Comparison of ENCODE assay signal across 8 cellular contexts in the genomic region with DNA sequence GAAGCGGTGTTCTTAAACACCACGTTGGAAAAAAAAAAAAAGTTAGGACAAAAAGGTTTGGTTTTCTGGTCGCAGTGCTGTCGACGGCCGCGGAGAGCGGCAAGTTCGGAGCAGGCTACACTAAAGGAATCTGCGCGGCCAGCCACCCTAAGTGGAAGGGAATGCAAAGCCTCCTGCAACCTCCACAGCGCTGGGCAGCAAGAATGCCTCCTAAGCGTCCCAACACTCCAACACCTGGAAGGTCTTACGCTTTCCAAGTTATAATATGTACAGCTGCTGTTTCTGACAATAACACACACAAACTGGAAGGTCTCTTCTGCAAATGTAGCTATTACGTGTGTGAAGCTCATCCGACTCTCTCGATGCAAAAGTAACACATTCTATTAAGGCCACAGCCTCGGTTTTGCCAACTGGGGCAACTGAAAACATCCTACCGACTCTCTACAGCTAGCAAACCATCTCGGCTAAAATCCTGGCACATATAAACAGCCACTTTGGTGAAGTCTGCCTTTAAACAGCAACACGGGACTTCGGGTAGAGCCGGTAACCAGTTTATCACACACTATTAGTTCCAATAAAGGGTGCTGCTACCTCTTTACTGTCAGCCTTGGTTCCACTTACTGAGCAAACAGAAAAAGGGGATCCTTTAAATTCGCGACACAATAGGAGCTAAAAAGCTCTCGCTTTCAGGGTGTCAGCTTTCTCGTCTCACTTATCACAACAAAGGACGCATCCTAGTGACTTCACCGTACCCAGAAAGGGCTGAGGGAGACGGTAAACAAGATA. TPM values are rescaled to one million over a fixed set of nuclear protein-coding genes. Genes with fewer than 3 reads are reported as not detected.
A peak's percentile ranks its signal among the peaks of the same experiment; 100 is the strongest.
DNase-seq lines count a peak whose midpoint lies in the region; ATAC-seq and TF ChIP-seq lines count a peak whose summit lies in the region.

No MANE protein-coding gene starts in this region.

- no peaks in the 10 kb centered on the region for H3K79me2 ChIP-seq in Loucy (ENCODE audit: insufficient read depth, low read length)

- intact Hi-C loops in CD4-positive, alpha-beta T cell (cut with DNase I, micrococcal nuclease): loop anchor here (1.0 to 10.0 kb wide), 7 partner anchors 57 to 453 kb away; a partner anchor contains a TSS

- no peaks in the 10 kb centered on the region for H3K9me3 Mint-ChIP-seq in CD4-positive, alpha-beta T cell
- H3K9me3 Mint-ChIP-seq in stimulated activated naive CD8-positive, alpha-beta T cell treated with anti-CD3 and anti-CD28 coated beads, Interleukin-15, Interleukin-2, amounts not matched to agents 100 ng/mL and 50 ng/mL, for 24 hours: no peaks in the 10 kb centered on the region

- no peaks in the 10 kb centered on the region for H3K27me3 ChIP-seq in CD4-positive, alpha-beta T cell (ENCODE audit: control insufficient read depth, insufficient read depth, low read length)
- H3K27me3 ChIP-seq in Loucy (ENCODE audit: insufficient read depth, low read length, poor library complexity, severe bottlenecking) (no peaks in the 10 kb centered on the region), lung (ENCODE audit: control insufficient read depth, insufficient read depth) (no peaks in the 10 kb centered on the region)
- H3K27me3 ChIP-seq in effector memory CD4-positive, alpha-beta T cell (replicated peaks; ENCODE audit: control insufficient read depth, insufficient read depth, low read length, poor library complexity, severe bottlenecking): no peaks in the 10 kb centered on the region

- CTCF ChIA-PET in CD4-positive, alpha-beta T cell (lab: Charles Lee): interaction anchor here (1.2 to 1.7 kb wide), 4 partner anchors 111 to 340 kb away, joined by 3 to 5 read pairs (median 4); a partner anchor contains a TSS

- H3K4me3 Mint-ChIP-seq in CD4-positive, alpha-beta T cell: peak overlapping the region; percentile 88
- peak overlapping the region; percentile 83 for H3K4me3 Mint-ChIP-seq in stimulated activated naive CD8-positive, alpha-beta T cell treated with anti-CD3 and anti-CD28 coated beads, Interleukin-15, Interleukin-2, amounts not matched to agents 100 ng/mL and 50 ng/mL, for 24 hours

- peak overlapping the region; percentile 81 for H3K4me3 ChIP-seq in Loucy (ENCODE audit: low read length, poor library complexity, severe bottlenecking)
- H3K4me3 ChIP-seq in effector memory CD4-positive, alpha-beta T cell (ENCODE audit: insufficient read depth, low read depth, low read length, poor library complexity, severe bottlenecking): peak overlapping the region; percentile 74
- peak overlapping the region; percentile 64 for H3K4me3 ChIP-seq in lung

- peak overlapping the region; percentile 85 for H2AFZ ChIP-seq in Loucy (ENCODE audit: low read length)

- no peak for TF ChIP-seq CTCF in CD4-positive, alpha-beta T cell (IDR thresholded peaks at IDR 0.05)
- TF ChIP-seq CTCF in Loucy (conservative IDR thresholded peaks at IDR 0.05; ENCODE audit: low read length) (no peak), lung (IDR thresholded peaks at IDR 0.05; ENCODE audit: control extremely low read depth, extremely low read depth) (no peak)

- peak; percentile 35 for ATAC-seq in CD4-positive, alpha-beta T cell (ENCODE audit: poor library complexity)
- ATAC-seq in GM21360 (IDR thresholded peaks at IDR 0.05; ENCODE audit: unreplicated experiment) (peak; percentile 15), lung (ENCODE audit: insufficient read depth, low FRiP score) (no peak)

- DNase-seq in CD4-positive, alpha-beta T cell: peak in 6 of 10 experiments; percentile 3 to 11 (median 4)
- peak; percentile 39 for DNase-seq in UCSD-AML1 (lab: John Stamatoyannopoulos, UW; ENCODE audit: unreplicated experiment)
- DNase-seq in effector memory CD4-positive, alpha-beta T cell: peak in 1 of 3 donors; percentile 2
- peak; percentile 63 for DNase-seq in lung (ENCODE audit: low spot score)
- DNase-seq in NK-92 (lab: John Stamatoyannopoulos, UW; ENCODE audit: unreplicated experiment): no peak

- 0 to 1% methylated on average over 30 of the region's 30 CpGs for WGBS in lung, 2 donors

- H3K27me3 Mint-ChIP-seq in CD4-positive, alpha-beta T cell: no peaks in the 10 kb centered on the region
- peaks cover 3% of the 10 kb centered on the region for H3K27me3 Mint-ChIP-seq in stimulated activated naive CD8-positive, alpha-beta T cell treated with anti-CD3 and anti-CD28 coated beads, Interleukin-15, Interleukin-2, amounts not matched to agents 100 ng/mL and 50 ng/mL, for 24 hours

- no peaks in the 10 kb centered on the region for H3K9me3 ChIP-seq in CD4-positive, alpha-beta T cell (ENCODE audit: control insufficient read depth, low read length)
- H3K9me3 ChIP-seq in Loucy (ENCODE audit: insufficient read depth, low read depth, low read length) (no peaks in the 10 kb centered on the region), lung (ENCODE audit: control insufficient read depth in 2 of 2, insufficient read depth in 1 of 2, low read length in 1 of 2) (no peaks in the 10 kb centered on the region)
- no peaks in the 10 kb centered on the region for H3K9me3 ChIP-seq in effector memory CD4-positive, alpha-beta T cell (ENCODE audit: control insufficient read depth, low read length)

- H3K9ac ChIP-seq in Loucy (ENCODE audit: low read depth, low read length, poor library complexity, severe bottlenecking): peak overlapping the region; percentile 69

- H3K9me2 ChIP-seq in Loucy (replicated peaks; ENCODE audit: low read depth, low read length): no peaks in the 10 kb centered on the region

- peak overlapping the region; percentile 85 for H3K27ac Mint-ChIP-seq in CD4-positive, alpha-beta T cell
- H3K27ac Mint-ChIP-seq in stimulated activated naive CD8-positive, alpha-beta T cell treated with anti-CD3 and anti-CD28 coated beads, Interleukin-15, Interleukin-2, amounts not matched to agents 100 ng/mL and 50 ng/mL, for 24 hours: peak overlapping the region; percentile 53

- no peaks in the 10 kb centered on the region for H4K20me1 ChIP-seq in Loucy (ENCODE audit: insufficient read depth, low read length, poor library complexity, severe bottlenecking)

- H3K4me2 ChIP-seq in Loucy (ENCODE audit: low read depth, low read length, poor library complexity, severe bottlenecking): peak overlapping the region; percentile 96

- peak overlapping the region; percentile 78 for H3K27ac ChIP-seq in CD4-positive, alpha-beta T cell (ENCODE audit: low read depth, low read length)
- peak overlapping the region; percentile 81 for H3K27ac ChIP-seq in effector memory CD4-positive, alpha-beta T cell (ENCODE audit: insufficient read depth, low read length, poor library complexity, severe bottlenecking)
- peak overlapping the region; percentile 90 to 99 for H3K27ac ChIP-seq in lung (ENCODE audit: low read depth in 1 of 2, low read length in 1 of 2)

- POLR2A ChIA-PET in CD4-positive, alpha-beta T cell (lab: Charles Lee): interaction anchor here (0.5 to 2.4 kb wide), 11 partner anchors 11 to 485 kb away, joined by 3 to 42 read pairs (median 5); a partner anchor contains a TSS

- peaks cover 10% of the 10 kb centered on the region for H3K36me3 Mint-ChIP-seq in CD4-positive, alpha-beta T cell (ENCODE audit: low read depth)
- H3K36me3 Mint-ChIP-seq in stimulated activated naive CD8-positive, alpha-beta T cell treated with anti-CD3 and anti-CD28 coated beads, Interleukin-15, Interleukin-2, amounts not matched to agents 100 ng/mL and 50 ng/mL, for 24 hours (ENCODE audit: low read depth): no peaks in the 10 kb centered on the region

- peaks cover 16% of the 10 kb centered on the region for H3K4me1 ChIP-seq in Loucy (ENCODE audit: insufficient read depth, low read length, poor library complexity, severe bottlenecking)
- peaks cover 10% of the 10 kb centered on the region for H3K4me1 ChIP-seq in effector memory CD4-positive, alpha-beta T cell (ENCODE audit: control insufficient read depth, insufficient read depth, low read length, poor library complexity, severe bottlenecking)
- H3K4me1 ChIP-seq in lung (ENCODE audit: control insufficient read depth in 2 of 2, insufficient read depth in 2 of 2, low read length in 2 of 2): peaks cover 3 to 7% of the 10 kb centered on the region in 2 donors

- H3F3A ChIP-seq in Loucy (ENCODE audit: low read depth): no peaks in the 10 kb centered on the region

- H3K36me3 ChIP-seq in Loucy (ENCODE audit: insufficient read depth, low read length) (no peaks in the 10 kb centered on the region), lung (ENCODE audit: control insufficient read depth in 2 of 2, insufficient read depth in 2 of 2, low read length in 2 of 2) (no peaks in the 10 kb centered on the region)
- H3K36me3 ChIP-seq in effector memory CD4-positive, alpha-beta T cell (ENCODE audit: control insufficient read depth, insufficient read depth, low read length): no peaks in the 10 kb centered on the region

- H3K4me1 Mint-ChIP-seq in CD4-positive, alpha-beta T cell (ENCODE audit: low read depth): peaks cover 50% of the 10 kb centered on the region
- peaks cover 51% of the 10 kb centered on the region for H3K4me1 Mint-ChIP-seq in stimulated activated naive CD8-positive, alpha-beta T cell treated with anti-CD3 and anti-CD28 coated beads, Interleukin-15, Interleukin-2, amounts not matched to agents 100 ng/mL and 50 ng/mL, for 24 hours (ENCODE audit: low read depth)

RNA-seq across cellular contexts. Expression of a gene that starts 0.9 kb away (rescaled TPM):
- 1 to 10 TPM; 2.0 to 3.1 TPM for total RNA-seq in CD4-positive, alpha-beta T cell
- 10 to 100 TPM; 42.8 to 52.1 TPM for total RNA-seq in lung
- polyA plus RNA-seq in lung: 10 to 100 TPM; 23.4 to 24.6 TPM

Comparison
In these comparisons a context has a peak if more than half of its experiments do, and no peak if none do; other contexts are left out.
1. RNA of a gene that starts 0.9 kb away (total RNA-seq): 42.8 to 52.1 TPM in lung; 2.0 to 3.1 TPM in CD4-positive, alpha-beta T cell; every median in the first group is over 10 times any median in the second.
2. Peak in every context shown above with its lines, with median percentiles within 50 percentile points of each other: H3K27ac ChIP-seq and H3K4me3 ChIP-seq.